In genomic region chr7:138470586-138471157, GRCh38 we compare ENCODE assay signal across 29 cellular contexts.
"Had no signal": no experiment of that assay in that cellular context is flagged by ENCODE, and none has a peak within 500 bp of the region (broad histone marks: within the 10 kb centered on the region; RNA-seq: fewer than 3 reads in every experiment).

No MANE protein-coding gene starts in this region.

- H3K27me3 Mint-ChIP-seq: activated CD4-positive, alpha-beta T cell treated with anti-CD3 and anti-CD28 coated beads, Interleukin-2, amount 10 ng/mL, durations not matched to agents 24 days and 14 days; activated CD8-positive, alpha-beta T cell treated with anti-CD3 and anti-CD28 coated beads for 36 hours; activated naive CD4-positive, alpha-beta T cell treated with anti-CD3 and anti-CD28 coated beads, Interleukin-2, amount 50 U/mL, for 24 hours; activated naive CD8-positive, alpha-beta T cell treated with anti-CD3 and anti-CD28 coated beads, Interleukin-2, amount 10 ng/mL, durations not matched to agents 7 days and 5 days; activated T-helper 17 cell treated with anti-CD3 and anti-CD28 coated beads, Interleukin-2, amount 50 U/mL, for 72 hours had no signal

- DNase-seq: activated CD4-positive, alpha-beta T cell treated with anti-CD3 and anti-CD28 coated beads, Interleukin-2, amount 10 ng/mL, durations not matched to agents 24 days and 14 days; activated CD4-positive, alpha-beta T cell treated with anti-CD3 and anti-CD28 coated beads, Interleukin-2, amount 50 U/mL, for 4 hours; activated CD8-positive, alpha-beta T cell treated with anti-CD3 and anti-CD28 coated beads for 36 hours; activated gamma-delta T cell; activated naive CD4-positive, alpha-beta T cell treated with Interleukin-2 at 50 U/mL for 16 hours; activated naive CD8-positive, alpha-beta T cell treated with anti-CD3 and anti-CD28 coated beads, Interleukin-2, amount 10 ng/mL, durations not matched to agents 7 days and 5 days; activated T-cell treated with anti-CD3 and anti-CD28 coated beads, Interleukin-2, amount 50 U/mL, for 1 hour; activated T-cell treated with anti-CD3 and anti-CD28 coated beads, Interleukin-2, amount 50 U/mL, for 72 hours; amygdala; NCI-H1092 treated with DMSO at 0.1 percent for 48 hours; NCI-H1417; NCI-H146; NCI-H187; NCI-H2029 treated with DMSO at 0.1 percent for 48 hours; NCI-H2107; NCI-H2171; NCI-H510A; NCI-H526; NCI-H774; SHP77; SJCRH30 had no signal

- H3K9me3 ChIP-seq: ascending aorta, SJCRH30 had no signal

- H3K27ac ChIP-seq: ascending aorta, KMS-11, SJCRH30, SK-N-MC had no signal

- H3K4me1 ChIP-seq: ascending aorta, SJCRH30 had no signal

- ATAC-seq: activated CD8-positive, alpha-beta T cell treated with anti-CD3 and anti-CD28 coated beads for 36 hours; activated T-cell treated with anti-CD3 and anti-CD28 coated beads, Interleukin-2, amount 50 U/mL, for 72 hours; activated T-helper 17 cell treated with anti-CD3 and anti-CD28 coated beads, Interleukin-2, amount 50 U/mL, for 72 hours; Panc1 had no signal

- H3K4me3 Mint-ChIP-seq: activated CD4-positive, alpha-beta T cell treated with anti-CD3 and anti-CD28 coated beads, Interleukin-2, amount 10 ng/mL, durations not matched to agents 24 days and 14 days; activated CD8-positive, alpha-beta T cell treated with anti-CD3 and anti-CD28 coated beads for 36 hours; activated naive CD4-positive, alpha-beta T cell treated with anti-CD3 and anti-CD28 coated beads, Interleukin-2, amount 50 U/mL, for 24 hours; activated naive CD8-positive, alpha-beta T cell treated with anti-CD3 and anti-CD28 coated beads, Interleukin-2, amount 10 ng/mL, durations not matched to agents 7 days and 5 days; activated T-cell treated with anti-CD3 and anti-CD28 coated beads, Interleukin-2, amount 50 U/mL, for 72 hours; activated T-helper 17 cell treated with anti-CD3 and anti-CD28 coated beads, Interleukin-2, amount 50 U/mL, for 72 hours; T-helper 1 cell treated with Interleukin-12 subunit alpha and Interleukin-12 subunit beta and Interleukin-4 antibody, amounts not matched to agents 30 μg/mL and 1 μg/mL, for 36 hours; T-helper 2 cell treated with Interferon-gamma antibody and Interleukin-4, amounts not matched to agents 5 μg/mL and 100 μg/mL, for 36 hours had no signal

- H3K9ac ChIP-seq: KMS-11 had no signal

- H3K9me3 Mint-ChIP-seq: activated CD8-positive, alpha-beta T cell treated with anti-CD3 and anti-CD28 coated beads for 36 hours; activated naive CD4-positive, alpha-beta T cell treated with anti-CD3 and anti-CD28 coated beads, Interleukin-2, amount 50 U/mL, for 24 hours; activated naive CD8-positive, alpha-beta T cell treated with anti-CD3 and anti-CD28 coated beads, Interleukin-2, amount 10 ng/mL, durations not matched to agents 7 days and 5 days; activated T-cell treated with anti-CD3 and anti-CD28 coated beads, Interleukin-2, amount 50 U/mL, for 72 hours; activated T-helper 17 cell treated with anti-CD3 and anti-CD28 coated beads, Interleukin-2, amount 50 U/mL, for 72 hours; T-helper 1 cell treated with Interleukin-12 subunit alpha and Interleukin-12 subunit beta and Interleukin-4 antibody, amounts not matched to agents 30 μg/mL and 1 μg/mL, for 36 hours; T-helper 2 cell treated with Interferon-gamma antibody and Interleukin-4, amounts not matched to agents 5 μg/mL and 100 μg/mL, for 36 hours had no signal

- H3K27ac Mint-ChIP-seq: activated CD4-positive, alpha-beta T cell treated with anti-CD3 and anti-CD28 coated beads, Interleukin-2, amount 10 ng/mL, durations not matched to agents 24 days and 14 days; activated CD8-positive, alpha-beta T cell treated with anti-CD3 and anti-CD28 coated beads for 36 hours; activated naive CD4-positive, alpha-beta T cell treated with anti-CD3 and anti-CD28 coated beads, Interleukin-2, amount 50 U/mL, for 24 hours; activated naive CD8-positive, alpha-beta T cell treated with anti-CD3 and anti-CD28 coated beads, Interleukin-2, amount 10 ng/mL, durations not matched to agents 7 days and 5 days; activated T-cell treated with anti-CD3 and anti-CD28 coated beads, Interleukin-2, amount 50 U/mL, for 72 hours; activated T-helper 17 cell treated with anti-CD3 and anti-CD28 coated beads, Interleukin-2, amount 50 U/mL, for 72 hours; T-helper 1 cell treated with Interleukin-12 subunit alpha and Interleukin-12 subunit beta and Interleukin-4 antibody, amounts not matched to agents 30 μg/mL and 1 μg/mL, for 36 hours; T-helper 2 cell treated with Interferon-gamma antibody and Interleukin-4, amounts not matched to agents 5 μg/mL and 100 μg/mL, for 36 hours had no signal

- H3K27me3 ChIP-seq: ascending aorta, SJCRH30 had no signal

- H3K36me3 ChIP-seq: ascending aorta had no signal

- H3K4me3 ChIP-seq: ascending aorta, SJCRH30, SK-N-MC had no signal
